In the genomic region with DNA sequence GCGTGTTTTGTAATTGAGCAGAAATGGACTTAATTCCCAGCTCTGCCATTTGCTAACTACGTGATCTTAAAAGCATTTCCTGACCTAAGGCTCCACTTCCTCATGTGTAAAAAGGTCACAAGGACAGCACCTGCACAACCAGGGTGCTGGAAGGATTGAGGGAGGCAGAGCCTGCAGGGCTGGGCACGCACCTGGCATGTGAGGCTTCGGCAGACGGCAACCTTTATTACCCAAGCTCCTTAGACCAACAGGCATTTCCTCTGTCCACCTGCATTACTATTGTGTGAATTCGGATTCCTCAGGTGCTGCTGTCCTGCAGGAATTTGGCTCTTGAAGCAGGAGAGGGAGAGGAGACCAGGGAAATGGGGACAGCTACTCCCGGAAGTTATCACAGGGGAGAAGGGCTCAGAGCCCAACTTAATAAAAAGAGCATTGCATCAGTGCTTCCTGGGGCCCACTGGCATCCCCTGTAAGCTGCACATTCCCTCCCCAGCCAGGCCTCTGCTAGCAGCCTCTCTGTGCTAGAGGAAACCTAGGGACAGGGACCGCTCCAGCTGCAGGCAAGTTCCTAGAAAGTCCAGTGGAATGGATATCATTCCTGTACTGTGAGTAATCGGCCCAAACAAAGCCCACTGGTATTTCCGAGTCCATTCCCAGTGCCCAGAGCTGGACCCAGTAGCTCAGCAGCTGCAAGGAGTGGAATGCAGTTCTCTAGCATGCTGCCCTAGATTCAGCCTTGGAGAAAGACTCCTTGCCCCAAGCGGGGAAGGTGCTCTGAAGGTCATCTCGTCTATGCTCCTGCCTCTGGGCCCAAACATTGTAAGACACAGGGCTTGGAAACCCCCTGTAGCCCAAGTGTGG, we compare ENCODE assay signal across 10 cellular contexts.
DNase-seq lines count a peak whose midpoint lies in the region; ATAC-seq and TF ChIP-seq lines count a peak whose summit lies in the region.
"Had no signal": no experiment of that assay in that cellular context is flagged by ENCODE, and none has a peak within 500 bp of the region (broad histone marks: within the 10 kb centered on the region; RNA-seq: fewer than 3 reads in every experiment).

No MANE protein-coding gene starts in this region.

- no peaks in the 10 kb centered on the region for H3K79me2 ChIP-seq in hepatocyte

- ATAC-seq in GM21390 (IDR thresholded peaks at IDR 0.05; ENCODE audit: unreplicated experiment) (no peak), GM21825 (IDR thresholded peaks at IDR 0.05; ENCODE audit: unreplicated experiment) (no peak)

- no peak overlapping the region for H3K4me2 ChIP-seq in hepatocyte

- DNase-seq in AG04449 (ENCODE audit: low read depth, low spot score) = peak; percentile 29
- DNase-seq in activated CD8-positive, alpha-beta memory T cell treated with anti-CD3 and anti-CD28 coated beads, Interleukin-2, amount 50 U/mL, for 48 hours = peak; percentile 49
- DNase-seq in hepatocyte (ENCODE audit: low spot score) = peak; percentile 37
- DNase-seq in retina = no peak
- DNase-seq in NCI-H1930 (lab: John Stamatoyannopoulos, UW) = no peak
- DNase-seq: stimulated activated CD8-positive, alpha-beta memory T cell treated with anti-CD3 and anti-CD28 coated beads, Interleukin-4, amount 100 ng/mL, for 48 hours had no signal

- H3K9me2 ChIP-seq in hepatocyte (replicated peaks; ENCODE audit: insufficient read depth) = no peaks in the 10 kb centered on the region

- TF ChIP-seq CTCF in AG04449 (IDR thresholded peaks at IDR 0.05; ENCODE audit: insufficient read depth, low read length, missing control alignments) (no peak), hepatocyte (IDR thresholded peaks at IDR 0.05; ENCODE audit: poor library complexity) (no peak)

- no peaks in the 10 kb centered on the region for H4K20me1 ChIP-seq in hepatocyte (ENCODE audit: insufficient read depth, poor library complexity, severe bottlenecking)

- WGBS in hepatocyte (ENCODE audit: low lambda C conversion rate, missing lambda C conversion rate) = 64% methylated on average over 12 of the region's 12 CpGs

- POLR2A ChIA-PET in AG04449 (lab: Yijun Ruan, JAX) = no interaction called here

- no peak overlapping the region for H3K27ac ChIP-seq in hepatocyte
- H3K27ac ChIP-seq: breast epithelium had no signal

- CTCF ChIA-PET in AG04449 (lab: Yijun Ruan, JAX) = interaction anchor here (2.4 to 3.8 kb wide), 2 partner anchors 9 to 161 kb away, joined by 14 to 22 read pairs; no protein-coding TSS in a partner anchor

- TF ChIP-seq POLR2A in GM19099 (IDR thresholded peaks at IDR 0.05; ENCODE audit: extremely low read depth, insufficient read length, low read depth) = peak; percentile 27

- H3K4me1 ChIP-seq in hepatocyte (ENCODE audit: insufficient read depth) = peaks cover 3% of the 10 kb centered on the region

- H3K9me3 ChIP-seq in hepatocyte (ENCODE audit: low read depth) = no peaks in the 10 kb centered on the region
- H3K9me3 ChIP-seq: breast epithelium had no signal

- H2AFZ ChIP-seq in hepatocyte = no peak overlapping the region

- no peak overlapping the region for H3K4me3 ChIP-seq in AG04449 (ENCODE audit: low read depth, low read length)
- H3K4me3 ChIP-seq in hepatocyte = no peak overlapping the region
- H3K4me3 ChIP-seq: breast epithelium had no signal

- no peaks in the 10 kb centered on the region for H3K27me3 ChIP-seq in hepatocyte
- H3K27me3 ChIP-seq: breast epithelium had no signal

- H3K36me3 ChIP-seq in hepatocyte (replicated peaks; ENCODE audit: insufficient read depth, low read depth) = no peaks in the 10 kb centered on the region
- H3K36me3 ChIP-seq: breast epithelium had no signal

Comparison
In these comparisons a context has a peak if more than half of its experiments do, and no peak if none do; other contexts are left out.
1. DNase-seq: peak in AG04449 (single experiment), activated CD8-positive, alpha-beta memory T cell treated with anti-CD3 and anti-CD28 coated beads, Interleukin-2, amount 50 U/mL, for 48 hours (single experiment) and hepatocyte (single experiment); none in retina (single experiment) and NCI-H1930 (0 of 2).